In genomic region chr1:186082235-186082937, GRCh38 we compare ENCODE assay signal across 8 cellular contexts.
DNase-seq lines count a peak whose midpoint lies in the region; ATAC-seq and TF ChIP-seq lines count a peak whose summit lies in the region.

No MANE protein-coding gene starts in this region.

- H3K27me3 Mint-ChIP-seq in activated T-cell treated with anti-CD3 and anti-CD28 coated beads, Interleukin-2, amount 50 U/mL, for 4 hours (ENCODE audit: low read depth): no peaks in the 10 kb centered on the region

- H3K36me3 Mint-ChIP-seq in activated T-cell treated with anti-CD3 and anti-CD28 coated beads, Interleukin-2, amount 50 U/mL, for 4 hours (ENCODE audit: insufficient read depth): no peaks in the 10 kb centered on the region

- H3K36me3 ChIP-seq in WERI-Rb-1: no peaks in the 10 kb centered on the region
- H3K36me3 ChIP-seq in gastrocnemius medialis: no peaks in the 10 kb centered on the region

- H3K27ac ChIP-seq in WERI-Rb-1 (no peak overlapping the region), gastrocnemius medialis (peak overlapping the region; percentile 1 to 34 (median 28))

- H3K4me3 ChIP-seq in WERI-Rb-1 (ENCODE audit: low read depth, low read length): no peak overlapping the region
- no peak overlapping the region for H3K4me3 ChIP-seq in gastrocnemius medialis

- no peak for TF ChIP-seq CTCF in WERI-Rb-1 (IDR thresholded peaks at IDR 0.05; ENCODE audit: low read depth, low read length)
- TF ChIP-seq CTCF in gastrocnemius medialis (IDR thresholded peaks at IDR 0.05 in 4 of 5, conservative IDR thresholded peaks at IDR 0.05 in 1 of 5): no peak

- DNase-seq in DMS 273 (lab: John Stamatoyannopoulos, UW; ENCODE audit: unreplicated experiment) (peak; percentile 93), NCI-H2171 treated with DMSO at 0.1 percent for 48 hours (lab: John Stamatoyannopoulos, UW) (peak; percentile 99), WERI-Rb-1 (peak; percentile 93), left cardiac atrium (peak; percentile 82), gastrocnemius medialis (peak; percentile 66 to 78)
- DNase-seq in activated T-cell treated with anti-CD3 and anti-CD28 coated beads, Interleukin-2, amount 50 U/mL, for 4 hours: no peak

- ATAC-seq in GM19395 (IDR thresholded peaks at IDR 0.05; ENCODE audit: unreplicated experiment): peak; percentile 78
- ATAC-seq in HG03280 (IDR thresholded peaks at IDR 0.05; ENCODE audit: unreplicated experiment): peak; percentile 47
- peak; percentile 86 to 87 for ATAC-seq in left cardiac atrium
- ATAC-seq in gastrocnemius medialis: peak; percentile 85 to 97
- ATAC-seq in activated T-cell treated with anti-CD3 and anti-CD28 coated beads, Interleukin-2, amount 50 U/mL, for 4 hours: no peak

- no peak overlapping the region for H3K4me3 Mint-ChIP-seq in activated T-cell treated with anti-CD3 and anti-CD28 coated beads, Interleukin-2, amount 50 U/mL, for 4 hours

- H3K4me1 Mint-ChIP-seq in activated T-cell treated with anti-CD3 and anti-CD28 coated beads, Interleukin-2, amount 50 U/mL, for 4 hours (ENCODE audit: low read depth): peaks cover 3% of the 10 kb centered on the region

- in situ Hi-C loops in gastrocnemius medialis (cut with MboI; ENCODE audit: low sequenced_read_pairs in 4 of 4): no loop called here

- H3K27me3 ChIP-seq in WERI-Rb-1 (ENCODE audit: insufficient read depth, low read depth, severe bottlenecking) (no peaks in the 10 kb centered on the region), gastrocnemius medialis (no peaks in the 10 kb centered on the region)

- no peaks in the 10 kb centered on the region for H3K9me3 Mint-ChIP-seq in activated T-cell treated with anti-CD3 and anti-CD28 coated beads, Interleukin-2, amount 50 U/mL, for 4 hours

- H3K9me3 ChIP-seq in WERI-Rb-1 (ENCODE audit: severe bottlenecking) (no peaks in the 10 kb centered on the region), gastrocnemius medialis (no peaks in the 10 kb centered on the region)

- peaks cover 3 to 5% of the 10 kb centered on the region in 2 donors for H3K4me1 ChIP-seq in gastrocnemius medialis

- no peak for TF ChIP-seq POLR2A in gastrocnemius medialis (IDR thresholded peaks at IDR 0.05)

- intact Hi-C loops in left cardiac atrium (cut with DNase I) (no loop called here), gastrocnemius medialis (cut with DNase I; ENCODE audit: low total_unique reads) (no loop called here)

Comparison
In these comparisons a context has a peak if more than half of its experiments do, and no peak if none do; other contexts are left out.
1. ATAC-seq: peak in GM19395 (single experiment), HG03280 (single experiment), left cardiac atrium (2 of 2) and gastrocnemius medialis (2 of 2); none in activated T-cell treated with anti-CD3 and anti-CD28 coated beads, Interleukin-2, amount 50 U/mL, for 4 hours (0 of 2).